Comparison of ENCODE assay signal across 22 cellular contexts in the genomic region with DNA sequence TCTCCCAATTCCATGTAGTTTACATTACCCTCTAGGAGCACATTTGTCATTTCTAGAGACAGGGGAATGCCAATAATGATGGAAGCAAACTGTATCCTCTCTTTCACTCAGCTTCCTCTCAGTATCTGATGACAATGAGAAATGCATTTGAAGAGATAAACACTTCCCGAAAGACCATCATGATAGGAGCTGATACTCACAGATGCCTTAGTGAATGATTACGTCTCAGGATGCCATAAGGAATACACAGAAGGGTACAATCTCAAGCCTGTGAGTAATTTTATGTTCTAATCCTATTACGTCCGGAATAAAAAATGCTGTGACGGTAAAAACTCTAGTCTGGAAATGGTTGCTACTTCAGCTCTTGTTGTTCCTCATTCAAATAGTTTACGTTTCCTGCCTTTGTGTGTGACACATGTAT.
"Had no signal": no experiment of that assay in that cellular context is flagged by ENCODE, and none has a peak within 500 bp of the region (broad histone marks: within the 10 kb centered on the region; RNA-seq: fewer than 3 reads in every experiment).

No MANE protein-coding gene starts in this region.

- H3K27me3 ChIP-seq: cardiac muscle cell, heart left ventricle, right lobe of liver, suprapubic skin, upper lobe of left lung had no signal

- FAIRE-seq: colon, endothelial cell of umbilical vein, frontal cortex had no signal

- H3K4me3 ChIP-seq: cardiac muscle cell, heart left ventricle, psoas muscle, right lobe of liver, suprapubic skin, upper lobe of left lung had no signal

- H3K4me1 Mint-ChIP-seq: activated naive CD8-positive, alpha-beta T cell treated with anti-CD3 and anti-CD28 coated beads for 36 hours; naive B cell had no signal

- H3K27ac Mint-ChIP-seq: activated CD8-positive, alpha-beta T cell treated with anti-CD3 and anti-CD28 coated beads for 36 hours; activated naive CD8-positive, alpha-beta T cell treated with anti-CD3 and anti-CD28 coated beads for 36 hours; activated T-cell treated with anti-CD3 and anti-CD28 coated beads, Interleukin-2, amount 50 U/mL, for 72 hours; naive B cell had no signal

- H3K36me3 Mint-ChIP-seq: activated naive CD8-positive, alpha-beta T cell treated with anti-CD3 and anti-CD28 coated beads for 36 hours; naive B cell had no signal

- DNase-seq: activated CD4-positive, alpha-beta T cell treated with anti-CD3 and anti-CD28 coated beads for 4 hours; activated CD8-positive, alpha-beta memory T cell treated with anti-CD3 and anti-CD28 coated beads, Interleukin-2, amount 50 U/mL, for 4 hours; activated CD8-positive, alpha-beta T cell treated with anti-CD3 and anti-CD28 coated beads for 36 hours; activated gamma-delta T cell treated with Interleukin-2 at 50 U/mL for 16 hours; activated naive CD8-positive, alpha-beta T cell treated with anti-CD3 and anti-CD28 coated beads for 36 hours; activated T-cell treated with anti-CD3 and anti-CD28 coated beads, Interleukin-2, amount 50 U/mL, for 72 hours; aorta; heart left ventricle; islet precursor cell; naive B cell; occipital lobe; psoas muscle; right lobe of liver; stimulated activated CD4-positive, alpha-beta T cell treated with anti-CD3 and anti-CD28 coated beads, Interleukin-12 subunit alpha, Interleukin-12 subunit beta, amount 100 ng/mL, for 4 hours; stimulated activated naive CD8-positive, alpha-beta T cell treated with anti-CD3 and anti-CD28 coated beads, Interleukin-15, Interleukin-2, amounts not matched to agents 100 U/mL and 50 U/mL, for 24 hours; T1000; upper lobe of left lung had no signal

- H3K9me3 ChIP-seq: heart left ventricle, psoas muscle, right lobe of liver, suprapubic skin, upper lobe of left lung had no signal

- ATAC-seq: activated CD8-positive, alpha-beta T cell treated with anti-CD3 and anti-CD28 coated beads for 36 hours; activated T-cell treated with anti-CD3 and anti-CD28 coated beads, Interleukin-2, amount 50 U/mL, for 72 hours; heart left ventricle; psoas muscle; right lobe of liver; stimulated activated naive CD8-positive, alpha-beta T cell treated with anti-CD3 and anti-CD28 coated beads, Interleukin-15, Interleukin-2, amounts not matched to agents 100 U/mL and 50 U/mL, for 24 hours had no signal

- H3K27me3 Mint-ChIP-seq: activated CD8-positive, alpha-beta T cell treated with anti-CD3 and anti-CD28 coated beads for 36 hours; activated naive CD8-positive, alpha-beta T cell treated with anti-CD3 and anti-CD28 coated beads for 36 hours; naive B cell had no signal

- H3K36me3 ChIP-seq: cardiac muscle cell, heart left ventricle, right lobe of liver, suprapubic skin, upper lobe of left lung had no signal

- H3K27ac ChIP-seq: cardiac muscle cell, heart left ventricle, psoas muscle, right lobe of liver, suprapubic skin, upper lobe of left lung had no signal

- H3K4me3 Mint-ChIP-seq: activated CD8-positive, alpha-beta T cell treated with anti-CD3 and anti-CD28 coated beads for 36 hours; activated naive CD8-positive, alpha-beta T cell treated with anti-CD3 and anti-CD28 coated beads for 36 hours; activated T-cell treated with anti-CD3 and anti-CD28 coated beads, Interleukin-2, amount 50 U/mL, for 72 hours; naive B cell had no signal

- H3K4me1 ChIP-seq: heart left ventricle, psoas muscle, right lobe of liver, suprapubic skin, upper lobe of left lung had no signal
